In the genomic region with DNA sequence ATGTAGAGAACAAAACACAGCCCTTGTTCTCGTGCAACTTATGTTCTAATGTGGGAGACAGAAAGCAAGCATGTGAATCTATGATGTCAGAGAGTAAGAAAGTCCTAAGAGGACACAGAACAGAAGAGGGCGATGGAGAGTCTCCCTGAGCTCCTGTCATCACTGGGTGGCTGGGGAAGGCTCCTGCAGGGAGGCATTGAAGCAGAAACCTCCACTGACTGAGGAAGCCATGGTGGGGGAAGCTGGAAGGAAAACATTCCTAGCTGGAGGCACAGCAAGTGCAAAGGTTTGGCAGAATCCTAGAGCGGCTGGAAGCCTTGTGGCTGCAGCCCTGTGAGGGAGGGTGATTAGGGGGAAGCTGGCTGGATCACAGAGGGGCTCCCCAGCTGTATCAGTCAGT, we compare ENCODE assay signal across 8 cellular contexts.
DNase-seq lines count a peak whose midpoint lies in the region; ATAC-seq and TF ChIP-seq lines count a peak whose summit lies in the region.

No MANE protein-coding gene starts in this region.

- peaks cover 10% of the 10 kb centered on the region for H3K27me3 Mint-ChIP-seq in H9 (ENCODE audit: low read depth)

- H3K14ac ChIP-seq in H9 (ENCODE audit: insufficient read depth, low read length), result no peak overlapping the region

- no peak overlapping the region for H2AFZ ChIP-seq in H9 (ENCODE audit: low read length)

- no peak overlapping the region for H3K18ac ChIP-seq in H9 (ENCODE audit: insufficient read length, low read depth, low read length)

- no peak overlapping the region for H2BK120ac ChIP-seq in H9 (ENCODE audit: low read depth, low read length, poor library complexity, severe bottlenecking)

- H3K36me3 ChIP-seq in BJ (ENCODE audit: control insufficient read depth, insufficient read depth, low read length), result no peaks in the 10 kb centered on the region
- H3K36me3 ChIP-seq in Panc1 (ENCODE audit: control insufficient read depth, insufficient read depth, low read length), result no peaks in the 10 kb centered on the region

- CTCF ChIA-PET in BJ (lab: Yijun Ruan, JAX) (interaction anchor here (0.5 to 7.9 kb wide), 14 partner anchors 9 to 1023 kb away, joined by 3 to 65 read pairs (median 4); no protein-coding TSS in a partner anchor), Panc1 (lab: Charles Lee) (no interaction called here)

- BruUV-seq in Panc1 (replicated peaks; lab: Mats Ljungman, UMichigan), result no TSS peak

- no peaks in the 10 kb centered on the region for H3K23me2 ChIP-seq in H9 (ENCODE audit: insufficient read length, low read depth, low read length, poor library complexity, severe bottlenecking)

- ATAC-seq in Panc1, result no peak
- ATAC-seq in HG03460 (IDR thresholded peaks at IDR 0.05; ENCODE audit: unreplicated experiment), result no peak
- ATAC-seq in GM18517 (IDR thresholded peaks at IDR 0.05; ENCODE audit: unreplicated experiment), result no peak

- no peaks in the 10 kb centered on the region for H3K9me3 ChIP-seq in H9 (ENCODE audit: control insufficient read depth, low read depth, low read length)
- no peaks in the 10 kb centered on the region for H3K9me3 ChIP-seq in Panc1 (ENCODE audit: control insufficient read depth, insufficient read depth, low read depth, low read length)

- H3K27me3 ChIP-seq in BJ (ENCODE audit: control insufficient read depth, insufficient read depth, low read length) (no peaks in the 10 kb centered on the region; the same call in 1 of the 2 replicates), H9 (ENCODE audit: insufficient read depth, low read length) (no peaks in the 10 kb centered on the region), Panc1 (ENCODE audit: control insufficient read depth, insufficient read depth, low read length) (peaks cover 5% of the 10 kb centered on the region)

- H2BK15ac ChIP-seq in H9 (ENCODE audit: low read depth, low read length), result no peak overlapping the region

- H3T11ph ChIP-seq in H9 (ENCODE audit: low read length), result no peak overlapping the region

- no peak overlapping the region for H4K5ac ChIP-seq in H9 (ENCODE audit: insufficient read length, low read depth, low read length)

- H3K36me3 Mint-ChIP-seq in H9 (ENCODE audit: insufficient read depth in 1 of 3, low read depth in 3 of 3), result no peaks in the 10 kb centered on the region

- H3K79me1 ChIP-seq in H9 (ENCODE audit: insufficient read depth, low read depth, low read length, poor library complexity, severe bottlenecking), result no peaks in the 10 kb centered on the region

- no CpG with 5 or more reads among the region's 3 CpGs for WGBS in H9 (ENCODE audit: extremely low coverage, insufficient read length, low lambda C conversion rate)

- no peak overlapping the region for H4K8ac ChIP-seq in H9 (replicated peaks; ENCODE audit: insufficient read length, low read depth, low read length)

- H3K27ac Mint-ChIP-seq in H9, result 0 out of 7 replicates have a peak overlapping the region, but pooled peaks of 1 of the 3 experiments have one; percentile 64

- TF ChIP-seq CTCF in BJ (IDR thresholded peaks at IDR 0.05; ENCODE audit: insufficient read depth, low read depth, low read length) (peak; percentile 64), H9 (conservative IDR thresholded peaks at IDR 0.05) (peak; percentile 69), Panc1 (IDR thresholded peaks at IDR 0.05) (peak; percentile 62)

- no peak overlapping the region for H3K4me3 ChIP-seq in BJ (ENCODE audit: low read depth, low read length)
- H3K4me3 ChIP-seq in Panc1 (ENCODE audit: low read depth in 2 of 2, low read length in 2 of 2), result no peak overlapping the region

- no peak overlapping the region for H3K4me3 Mint-ChIP-seq in H9

- no peak overlapping the region for H2BK5ac ChIP-seq in H9 (ENCODE audit: insufficient read length, low read length)

- peaks cover 8 to 11% of the 10 kb centered on the region in 2 experiments; a peak in 2 of 4 replicates for H3K4me1 Mint-ChIP-seq in H9

- H3K4ac ChIP-seq in H9 (ENCODE audit: low read depth, low read length), result no peak overlapping the region

- no peak overlapping the region for H3K56ac ChIP-seq in H9 (ENCODE audit: insufficient read length, low read depth, low read length)

- H3K23ac ChIP-seq in H9 (ENCODE audit: insufficient read length, low read depth, low read length), result no peak overlapping the region

- H2AK5ac ChIP-seq in H9 (ENCODE audit: insufficient read length, low read length), result no peak overlapping the region

- H3K4me1 ChIP-seq in H9 (ENCODE audit: insufficient read depth, low read length) (no peaks in the 10 kb centered on the region), Panc1 (ENCODE audit: control insufficient read depth, insufficient read depth, low read length) (no peaks in the 10 kb centered on the region)

- H4K91ac ChIP-seq in H9 (ENCODE audit: insufficient read length, low read depth, low read length), result no peak overlapping the region

- no peak overlapping the region for H2BK12ac ChIP-seq in H9 (ENCODE audit: insufficient read length, low read depth, low read length)

- DNase-seq in BJ (ENCODE audit: low read depth) (no peak), H9 (peak; percentile 76), Panc1 (ENCODE audit: low read depth, low spot score) (no peak), foreskin melanocyte (peak; percentile 29), epidermal melanocyte (ENCODE audit: insufficient read length, low spot score) (no peak)
- DNase-seq in activated CD4-positive, alpha-beta T cell treated with anti-CD3 and anti-CD28 coated beads, Interleukin-2, amount 50 U/mL, for 1 hour, result no peak

- no peak overlapping the region for H3K4me2 ChIP-seq in H9 (ENCODE audit: insufficient read depth, insufficient read length, low read length)

- intact Hi-C loops in Panc1 (cut with micrococcal nuclease; ENCODE audit: unreplicated experiment), result no loop called here

- no peaks in the 10 kb centered on the region; a peak in 2 of 5 replicates for H3K9me3 Mint-ChIP-seq in H9

- in situ Hi-C loops in Panc1 (cut with HindIII; ENCODE audit: low pct_unique_long_range_greater_than_20kb, low sequenced_read_pairs), result no loop called here

- H3K79me2 ChIP-seq in H9 (ENCODE audit: insufficient read depth, low read length), result no peaks in the 10 kb centered on the region

- no peaks in the 10 kb centered on the region for H4K20me1 ChIP-seq in H9 (ENCODE audit: control insufficient read depth, insufficient read depth, insufficient read length)

- POLR2A ChIA-PET in BJ (lab: Charles Lee) (no interaction called here), Panc1 (lab: Charles Lee) (no interaction called here)

- H2BK20ac ChIP-seq in H9 (ENCODE audit: low read depth, low read length, poor library complexity, severe bottlenecking), result no peak overlapping the region

- H3K9ac ChIP-seq in H9 (ENCODE audit: extremely low read depth, insufficient read length, low read length), result no peak overlapping the region

- H3K27ac ChIP-seq in H9 (ENCODE audit: insufficient read length, low read depth, low read length) (no peak overlapping the region), Panc1 (ENCODE audit: low read length) (no peak overlapping the region)

Comparison
In these comparisons a context has a peak if more than half of its experiments do, and no peak if none do; other contexts are left out.
1. DNase-seq: peak in H9 (single experiment) and foreskin melanocyte (single experiment); none in BJ (single experiment), Panc1 (single experiment), epidermal melanocyte (single experiment) and activated CD4-positive, alpha-beta T cell treated with anti-CD3 and anti-CD28 coated beads, Interleukin-2, amount 50 U/mL, for 1 hour (single experiment).
2. Peak in every context shown above with its lines, with median percentiles within 50 percentile points of each other: CTCF ChIP-seq.